18 cellular contexts compared by ENCODE assay signal in the genomic region with DNA sequence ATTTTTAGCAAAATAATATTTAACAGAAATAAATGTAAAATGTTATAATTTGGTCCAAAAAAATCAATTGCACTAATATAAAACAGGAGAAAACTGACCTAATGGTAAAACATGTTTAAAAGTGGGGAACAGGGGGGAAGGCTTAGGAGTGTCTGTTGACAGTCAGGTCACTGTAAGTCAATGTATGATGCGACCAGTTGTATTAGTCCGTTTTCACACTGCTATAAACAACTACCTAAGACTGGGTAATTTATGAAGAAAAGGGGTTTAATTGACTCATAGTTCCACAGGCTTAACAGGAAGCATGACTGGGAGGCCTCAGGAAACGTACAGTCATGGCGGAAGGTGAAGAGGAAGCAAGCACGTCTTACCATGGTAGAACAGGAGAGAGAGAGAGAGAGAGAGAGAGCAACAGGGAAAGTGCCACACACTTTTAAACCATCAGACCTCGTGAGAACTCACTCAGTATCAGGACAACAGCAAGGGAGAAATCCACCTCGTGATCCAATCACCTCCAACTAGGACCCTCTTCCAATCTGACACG. TPM values are rescaled to one million over a fixed set of nuclear protein-coding genes. Genes with fewer than 3 reads are reported as not detected.
DNase-seq lines count a peak whose midpoint lies in the region; ATAC-seq and TF ChIP-seq lines count a peak whose summit lies in the region.
"Had no signal": no experiment of that assay in that cellular context is flagged by ENCODE, and none has a peak within 500 bp of the region (broad histone marks: within the 10 kb centered on the region; RNA-seq: fewer than 3 reads in every experiment).

No MANE protein-coding gene starts in this region.

- H3K27me3 Mint-ChIP-seq in type B pancreatic cell, result no peaks in the 10 kb centered on the region
- peaks cover 0 to 11% of the 10 kb centered on the region in 2 donors for H3K27me3 Mint-ChIP-seq in natural killer cell treated with Interleukin-12 subunit alpha and Interleukin-12 subunit beta and Interleukin-15 and Interleukin-18, amount 100 ng/mL, for 72 hours
- H3K27me3 Mint-ChIP-seq: activated naive CD8-positive, alpha-beta T cell had no signal

- no peak overlapping the region for H3K4me3 Mint-ChIP-seq in type B pancreatic cell
- no peak overlapping the region for H3K4me3 Mint-ChIP-seq in natural killer cell treated with Interleukin-12 subunit alpha and Interleukin-12 subunit beta and Interleukin-15 and Interleukin-18, amount 100 ng/mL, for 72 hours
- H3K4me3 Mint-ChIP-seq: activated CD8-positive, alpha-beta memory T cell treated with anti-CD3 and anti-CD28 coated beads, Interleukin-2, amount 10 ng/mL, durations not matched to agents 7 days and 5 days; activated naive CD8-positive, alpha-beta T cell; endodermal cell; nephron progenitor cell had no signal

- H3K36me3 Mint-ChIP-seq in type B pancreatic cell, result no peaks in the 10 kb centered on the region
- H3K36me3 Mint-ChIP-seq in natural killer cell treated with Interleukin-12 subunit alpha and Interleukin-12 subunit beta and Interleukin-15 and Interleukin-18, amount 100 ng/mL, for 72 hours, result no peaks in the 10 kb centered on the region
- H3K36me3 Mint-ChIP-seq: activated CD8-positive, alpha-beta memory T cell treated with anti-CD3 and anti-CD28 coated beads, Interleukin-2, amount 10 ng/mL, durations not matched to agents 7 days and 5 days; activated naive CD8-positive, alpha-beta T cell had no signal

- no peaks in the 10 kb centered on the region for H3K4me1 Mint-ChIP-seq in type B pancreatic cell (ENCODE audit: unreplicated experiment)
- peaks cover 11 to 12% of the 10 kb centered on the region in 2 donors for H3K4me1 Mint-ChIP-seq in natural killer cell treated with Interleukin-12 subunit alpha and Interleukin-12 subunit beta and Interleukin-15 and Interleukin-18, amount 100 ng/mL, for 72 hours (ENCODE audit: low read depth in 2 of 2)
- H3K4me1 Mint-ChIP-seq: endodermal cell had no signal

- ATAC-seq in natural killer cell treated with Interleukin-12 subunit alpha and Interleukin-12 subunit beta and Interleukin-15 and Interleukin-18, amount 100 ng/mL, for 72 hours, result no peak
- ATAC-seq: activated CD8-positive, alpha-beta memory T cell treated with anti-CD3 and anti-CD28 coated beads, Interleukin-2, amount 10 ng/mL, durations not matched to agents 7 days and 5 days; right cardiac atrium had no signal

- no peak overlapping the region for H3K4me3 ChIP-seq in osteoblast (ENCODE audit: insufficient read depth, low read length)
- H3K4me3 ChIP-seq: left ventricle myocardium inferior had no signal

- peak overlapping the region; percentile 17 for H2AFZ ChIP-seq in osteoblast (ENCODE audit: low read length)

- no peak overlapping the region for H3K27ac Mint-ChIP-seq in type B pancreatic cell
- no peak overlapping the region for H3K27ac Mint-ChIP-seq in natural killer cell treated with Interleukin-12 subunit alpha and Interleukin-12 subunit beta and Interleukin-15 and Interleukin-18, amount 100 ng/mL, for 72 hours
- H3K27ac Mint-ChIP-seq: activated CD8-positive, alpha-beta memory T cell treated with anti-CD3 and anti-CD28 coated beads, Interleukin-2, amount 10 ng/mL, durations not matched to agents 7 days and 5 days; activated naive CD8-positive, alpha-beta T cell; endodermal cell; nephron progenitor cell had no signal

- peaks cover 24% of the 10 kb centered on the region for H3K4me1 ChIP-seq in osteoblast (ENCODE audit: insufficient read depth, low read length)
- H3K4me1 ChIP-seq: left ventricle myocardium inferior had no signal

- TF ChIP-seq CTCF in osteoblast (IDR thresholded peaks at IDR 0.05; ENCODE audit: extremely low read depth, low read depth, low read length) (no peak), type B pancreatic cell (conservative IDR thresholded peaks at IDR 0.05) (no peak)

- no peaks in the 10 kb centered on the region for H3K36me3 ChIP-seq in osteoblast (ENCODE audit: insufficient read depth, low read length)
- H3K36me3 ChIP-seq: left ventricle myocardium inferior had no signal

- H3K27ac ChIP-seq in osteoblast (ENCODE audit: low read depth, low read length), result no peak overlapping the region
- H3K27ac ChIP-seq: left ventricle myocardium inferior had no signal

- no peaks in the 10 kb centered on the region for H3K9me3 ChIP-seq in osteoblast (ENCODE audit: low read depth, low read length)
- H3K9me3 ChIP-seq: left ventricle myocardium inferior had no signal

- DNase-seq in activated CD4-positive, alpha-beta T cell treated with anti-CD3 and anti-CD28 coated beads for 48 hours, result peak; percentile 31
- DNase-seq in activated CD4-positive, alpha-beta T cell treated with anti-CD3 and anti-CD28 coated beads, Interleukin-2, amount 50 U/mL, for 1 hour, result no peak
- DNase-seq in KG1 (lab: John Stamatoyannopoulos, UW) (peak; percentile 15), dermis blood vessel endothelial cell (peak; percentile 91), osteoblast (ENCODE audit: insufficient read length, low spot score, missing footprints) (no peak), type B pancreatic cell (ENCODE audit: extremely low spot score, unreplicated experiment) (no peak), NCI-H1092 (lab: John Stamatoyannopoulos, UW) (no peak)
- no peak for DNase-seq in natural killer cell treated with Interleukin-12 subunit alpha and Interleukin-12 subunit beta and Interleukin-15 and Interleukin-18, amount 100 ng/mL, for 72 hours (ENCODE audit: low spot score)
- DNase-seq: activated CD8-positive, alpha-beta memory T cell treated with anti-CD3 and anti-CD28 coated beads, Interleukin-2, amount 10 ng/mL, durations not matched to agents 7 days and 5 days; endodermal cell; left ventricle myocardium inferior; NCI-H2029; NCI-H748 treated with DMSO at 0.1 percent for 48 hours; nephron progenitor cell; right cardiac atrium; Right ventricle myocardium superior had no signal

- H3K79me2 ChIP-seq in osteoblast (ENCODE audit: insufficient read depth, low read length), result no peaks in the 10 kb centered on the region

- no peaks in the 10 kb centered on the region for H3K27me3 ChIP-seq in osteoblast (ENCODE audit: insufficient read depth, low read length)

- no peaks in the 10 kb centered on the region for H3K9me3 Mint-ChIP-seq in type B pancreatic cell
- H3K9me3 Mint-ChIP-seq in natural killer cell treated with Interleukin-12 subunit alpha and Interleukin-12 subunit beta and Interleukin-15 and Interleukin-18, amount 100 ng/mL, for 72 hours, result no peaks in the 10 kb centered on the region

- H3K4me2 ChIP-seq in osteoblast (ENCODE audit: insufficient read depth, low read length), result no peak overlapping the region

- H4K20me1 ChIP-seq in osteoblast (ENCODE audit: insufficient read depth, low read length), result no peaks in the 10 kb centered on the region

RNA-seq across cellular contexts. Expression of a gene that starts 13.0 kb away (rescaled TPM):
- total RNA-seq in dermis blood vessel endothelial cell (not detected in 2 replicates), osteoblast (not detected in 2 replicates), type B pancreatic cell (ENCODE audit: low replicate concordance) (0.43 TPM in 1 of 2 replicates, not detected in the other)
- total RNA-seq in natural killer cell treated with Interleukin-12 subunit alpha and Interleukin-12 subunit beta and Interleukin-15 and Interleukin-18, amount 100 ng/mL, for 72 hours, result not detected
- total RNA-seq: activated CD8-positive, alpha-beta memory T cell treated with anti-CD3 and anti-CD28 coated beads, Interleukin-2, amount 10 ng/mL, durations not matched to agents 7 days and 5 days; cardiac septum; endodermal cell; left ventricle myocardium inferior; right cardiac atrium; Right ventricle myocardium superior had no signal

Comparison
In these comparisons a context has a peak if more than half of its experiments do, and no peak if none do; other contexts are left out.
1. DNase-seq: peak in activated CD4-positive, alpha-beta T cell treated with anti-CD3 and anti-CD28 coated beads for 48 hours (single experiment), KG1 (single experiment) and dermis blood vessel endothelial cell (single experiment); none in activated CD4-positive, alpha-beta T cell treated with anti-CD3 and anti-CD28 coated beads, Interleukin-2, amount 50 U/mL, for 1 hour (single experiment), osteoblast (single experiment), type B pancreatic cell (single experiment), NCI-H1092 (single experiment) and natural killer cell treated with Interleukin-12 subunit alpha and Interleukin-12 subunit beta and Interleukin-15 and Interleukin-18, amount 100 ng/mL, for 72 hours (single experiment).